In the genomic region with DNA sequence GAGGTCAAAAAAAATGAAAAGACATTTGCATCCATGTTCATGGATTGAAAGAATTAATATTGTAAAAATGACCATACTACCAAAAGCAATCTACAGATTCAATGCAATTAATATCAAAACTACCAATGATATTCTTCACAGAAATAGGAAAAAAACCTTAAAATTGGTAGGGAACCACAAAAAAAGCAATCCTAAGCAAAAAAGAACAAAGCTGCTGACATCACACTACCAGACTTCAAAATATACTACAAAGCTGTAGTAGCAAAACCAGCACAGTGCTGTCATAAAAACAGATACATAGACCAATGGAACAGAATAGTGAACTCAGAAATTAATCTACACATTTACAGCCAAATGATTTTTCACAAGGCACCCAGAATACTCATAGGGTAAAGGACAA, we compare ENCODE assay signal across 33 cellular contexts. TPM values are rescaled to one million over a fixed set of nuclear protein-coding genes. Genes with fewer than 3 reads are reported as not detected.
DNase-seq lines count a peak whose midpoint lies in the region; ATAC-seq, FAIRE-seq and TF ChIP-seq lines count a peak whose summit lies in the region.
"Had no signal": no experiment of that assay in that cellular context is flagged by ENCODE, and none has a peak within 500 bp of the region (broad histone marks: within the 10 kb centered on the region; RNA-seq: fewer than 3 reads in every experiment).

No MANE protein-coding gene starts in this region.

- no peak overlapping the region for H4K8ac ChIP-seq in IMR-90 (ENCODE audit: low read depth in 2 of 2, low read length in 2 of 2)

- H3K4me3 ChIP-seq in HepG2 (replicated peaks in 1 of 3; ENCODE audit: insufficient read depth in 1 of 3, low read depth in 2 of 3, low read length in 3 of 3) (no peak overlapping the region), right lobe of liver (no peak overlapping the region), IMR-90 (ENCODE audit: insufficient read depth, low read depth, low read length) (no peak overlapping the region), K562 (no peak overlapping the region), mammary epithelial cell (replicated peaks in 1 of 3; ENCODE audit: insufficient read depth in 1 of 3, low read depth in 2 of 3, low read length in 3 of 3) (no peak overlapping the region)
- H3K4me3 ChIP-seq: A549; BLaER1; BLaER1 treated with 17β-estradiol and CSF1 and Interleukin-3, amounts not matched to agents 10 nM and 100 nM had no signal

- H2BK15ac ChIP-seq in IMR-90 (ENCODE audit: low read depth, low read length), result no peak overlapping the region

- H3K36me3 ChIP-seq in HepG2 (replicated peaks in 1 of 2; ENCODE audit: control insufficient read depth in 1 of 2, insufficient read depth in 2 of 2, low read length in 2 of 2) (no peaks in the 10 kb centered on the region), right lobe of liver (no peaks in the 10 kb centered on the region), IMR-90 (ENCODE audit: control insufficient read depth, insufficient read depth, low read length) (no peaks in the 10 kb centered on the region), K562 (ENCODE audit: control insufficient read depth, insufficient read depth, low read length) (no peaks in the 10 kb centered on the region), mammary epithelial cell (ENCODE audit: insufficient read depth, low read length) (no peaks in the 10 kb centered on the region)
- H3K36me3 ChIP-seq: BE2C, BLaER1 had no signal

- no peak overlapping the region for H4K91ac ChIP-seq in IMR-90 (ENCODE audit: insufficient read depth, low read depth, low read length)

- no peak overlapping the region for H2BK120ac ChIP-seq in IMR-90 (ENCODE audit: low read depth, low read length)

- H2AFZ ChIP-seq in HepG2 (ENCODE audit: low read length), result no peak overlapping the region
- H2AFZ ChIP-seq in IMR-90 (replicated peaks; ENCODE audit: low read length, poor library complexity), result no peak overlapping the region
- no peak overlapping the region for H2AFZ ChIP-seq in K562 (ENCODE audit: low read depth, low read length)
- no peak overlapping the region for H2AFZ ChIP-seq in mammary epithelial cell (ENCODE audit: low read depth, low read length)

- no peak for DNase-seq in HepG2 (ENCODE audit: low spot score)
- no peak for DNase-seq in right lobe of liver
- no peak for DNase-seq in IMR-90
- DNase-seq in K562 (ENCODE audit: extremely low read depth in 1 of 4, low spot score in 3 of 4), result no peak
- DNase-seq in NCI-H128 (lab: John Stamatoyannopoulos, UW; ENCODE audit: unreplicated experiment), result no peak
- DNase-seq in mammary epithelial cell, result no peak
- DNase-seq: 8988T; ACHN; AML-193; BE2C; C1 segment of cervical spinal cord; Caco-2; Calu3; CD4-positive, alpha-beta memory T cell; CD4-positive, alpha-beta T cell; CD4-positive, CD25-positive, alpha-beta regulatory T cell; CD8-positive, alpha-beta memory T cell; CD8-positive, alpha-beta T cell; COR-L47; DMS 273 treated with DMSO at 0.1 percent for 48 hours; DMS153; DMS53; DMS79; DMS79 treated with DMSO at 0.1 percent for 48 hours; DND-41; EL had no signal

- TF ChIP-seq EP300 in HepG2 (IDR thresholded peaks at IDR 0.05; ENCODE audit: low read depth in 2 of 2, low read length in 2 of 2) (no peak), HepG2 (CRISPR knock-in tag; IDR thresholded peaks at IDR 0.05; ENCODE audit: borderline replicate concordance) (no peak), K562 (IDR thresholded peaks at IDR 0.05; ENCODE audit: low read length) (no peak)

- H3K79me1 ChIP-seq in IMR-90 (ENCODE audit: low read depth in 1 of 2, low read length in 2 of 2), result no peaks in the 10 kb centered on the region; a peak in 1 of 4 replicates

- TF ChIP-seq CTCF in HepG2 (CRISPR knock-in tag; IDR thresholded peaks at IDR 0.05) (no peak), right lobe of liver (IDR thresholded peaks at IDR 0.05) (no peak), IMR-90 (conservative IDR thresholded peaks at IDR 0.05; ENCODE audit: low read depth, low read length) (no peak), K562 (IDR thresholded peaks at IDR 0.05 in 2 of 3, conservative IDR thresholded peaks at IDR 0.05 in 1 of 3; ENCODE audit: insufficient read depth in 2 of 3, low read depth in 1 of 3, low read length in 3 of 3) (no peak), mammary epithelial cell (conservative IDR thresholded peaks at IDR 0.05 in 1 of 2, IDR thresholded peaks at IDR 0.05 in 1 of 2; ENCODE audit: extremely low read depth in 1 of 2, insufficient read depth in 1 of 2, low read depth in 1 of 2, low read length in 2 of 2) (no peak)

- no peak overlapping the region for H3K23ac ChIP-seq in IMR-90 (ENCODE audit: low read depth, low read length)

- TF ChIP-seq RAD21 in HepG2 (CRISPR knock-in tag; IDR thresholded peaks at IDR 0.05), result no peak
- no peak for TF ChIP-seq RAD21 in IMR-90 (IDR thresholded peaks at IDR 0.05; ENCODE audit: low read length)
- TF ChIP-seq RAD21 in K562 (CRISPR knock-in tag; conservative IDR thresholded peaks at IDR 0.05 in 1 of 2, IDR thresholded peaks at IDR 0.05 in 1 of 2), result no peak

- FAIRE-seq in HepG2 (lab: Jason Lieb, UNC) (no peak), K562 (lab: Jason Lieb, UNC) (no peak)
- FAIRE-seq: A204.1, A549, D721Med had no signal

- CTCF ChIA-PET in HepG2 (lab: Yijun Ruan, JAX; ENCODE audit: low intra/inter-chr PET ratio, low total read pairs) (no interaction called here), IMR-90 (lab: Yijun Ruan, JAX) (no interaction called here), K562 (lab: Yijun Ruan, JAX; ENCODE audit: low intra/inter-chr PET ratio) (no interaction called here), mammary epithelial cell (lab: Charles Lee; ENCODE audit: low non-redundant PET) (no interaction called here)

- dilution Hi-C loops in IMR-90 (cut with HindIII; ENCODE audit: low sequenced_read_pairs, unreplicated experiment), result no loop called here
- dilution Hi-C loops in mammary epithelial cell (cut with HindIII; ENCODE audit: low sequenced_read_pairs), result no loop called here

- H3K4me1 ChIP-seq in HepG2 (ENCODE audit: insufficient read depth, low read length) (no peaks in the 10 kb centered on the region), right lobe of liver (no peaks in the 10 kb centered on the region), IMR-90 (ENCODE audit: control insufficient read depth, insufficient read depth, low read length) (no peaks in the 10 kb centered on the region), K562 (replicated peaks in 1 of 2; ENCODE audit: control insufficient read depth in 2 of 2, insufficient read depth in 2 of 2, low read length in 2 of 2) (no peaks in the 10 kb centered on the region), mammary epithelial cell (ENCODE audit: insufficient read depth, low read length) (no peaks in the 10 kb centered on the region)
- H3K4me1 ChIP-seq: A549, BE2C, Caco-2 had no signal

- no peak for TF ChIP-seq POLR2A in HepG2 (IDR thresholded peaks at IDR 0.05; ENCODE audit: insufficient read depth in 1 of 2, low read depth in 2 of 2, low read length in 2 of 2)
- no peak for TF ChIP-seq POLR2A in right lobe of liver (IDR thresholded peaks at IDR 0.05)
- no peak for TF ChIP-seq POLR2A in IMR-90 (IDR thresholded peaks at IDR 0.05; ENCODE audit: low read depth, low read length)
- no peak for TF ChIP-seq POLR2A in K562 (conservative IDR thresholded peaks at IDR 0.05)

- no peak overlapping the region for H2BK5ac ChIP-seq in IMR-90 (ENCODE audit: low read depth, low read length, poor library complexity, severe bottlenecking)

- H3K9ac ChIP-seq in HepG2 (ENCODE audit: insufficient read depth, low read depth, low read length) (no peak overlapping the region), IMR-90 (ENCODE audit: low read depth, low read length) (no peak overlapping the region), K562 (ENCODE audit: insufficient read depth in 1 of 2, low read depth in 2 of 2, low read length in 2 of 2) (no peak overlapping the region), mammary epithelial cell (ENCODE audit: insufficient read depth, low read length) (no peak overlapping the region)
- H3K9ac ChIP-seq: BLaER1; BLaER1 treated with 17β-estradiol and CSF1 and Interleukin-3, amounts not matched to agents 10 nM and 100 nM had no signal

- peaks cover 22% of the 10 kb centered on the region for H3K9me3 ChIP-seq in HepG2 (ENCODE audit: low read length)
- peaks cover 0 to 15% (median 5%) of the 10 kb centered on the region in 4 donors for H3K9me3 ChIP-seq in right lobe of liver
- H3K9me3 ChIP-seq in IMR-90 (ENCODE audit: control insufficient read depth, insufficient read depth, low read length), result 0 out of 2 replicates have a peak, but pooled peaks cover 2% of the 10 kb centered on the region
- no peaks in the 10 kb centered on the region for H3K9me3 ChIP-seq in K562 (replicated peaks; ENCODE audit: control insufficient read depth, insufficient read depth, low read depth, low read length)
- H3K9me3 ChIP-seq in mammary epithelial cell (replicated peaks; ENCODE audit: insufficient read depth, low read length), result peaks cover 6% of the 10 kb centered on the region

- no peak overlapping the region for H4K5ac ChIP-seq in IMR-90 (ENCODE audit: low read depth, low read length)

- no peaks in the 10 kb centered on the region for H3K9me1 ChIP-seq in IMR-90 (ENCODE audit: insufficient read depth, low read length)
- H3K9me1 ChIP-seq in K562 (ENCODE audit: control insufficient read depth, insufficient read depth, low read length), result no peaks in the 10 kb centered on the region

- no peak overlapping the region for H3K56ac ChIP-seq in IMR-90 (ENCODE audit: extremely low read depth, insufficient read depth, low read length)

- intact Hi-C loops in HepG2 (cut with micrococcal nuclease; ENCODE audit: unreplicated experiment) (no loop called here), right lobe of liver (cut with DNase I) (no loop called here), IMR-90 (cut with micrococcal nuclease) (no loop called here), K562 (cut with micrococcal nuclease) (no loop called here), mammary epithelial cell (cut with micrococcal nuclease) (no loop called here)

- no peak overlapping the region for H3K18ac ChIP-seq in IMR-90 (ENCODE audit: low read depth, low read length)

- H2AK9ac ChIP-seq in IMR-90 (replicated peaks; ENCODE audit: low read depth, low read length, poor library complexity), result no peak overlapping the region

- H3K79me2 ChIP-seq in HepG2 (ENCODE audit: insufficient read depth, low read length) (no peaks in the 10 kb centered on the region), K562 (ENCODE audit: control insufficient read depth, insufficient read depth, low read length) (no peaks in the 10 kb centered on the region), mammary epithelial cell (ENCODE audit: insufficient read depth, low read length) (no peaks in the 10 kb centered on the region)

- no peak overlapping the region for H2BK20ac ChIP-seq in IMR-90 (ENCODE audit: low read depth, low read length)

- no peak for ATAC-seq in HepG2
- no peak for ATAC-seq in right lobe of liver
- ATAC-seq in IMR-90 (ENCODE audit: low read depth), result no peak
- no peak for ATAC-seq in K562
- ATAC-seq: A549; CD8-positive, alpha-beta T cell had no signal

- BruUV-seq in HepG2 (replicated peaks; lab: Mats Ljungman, UMichigan), result no TSS peak
- no TSS peak for BruUV-seq in IMR-90 (replicated peaks; lab: Mats Ljungman, UMichigan)
- BruUV-seq in K562 (replicated peaks; lab: Mats Ljungman, UMichigan), result no TSS peak
- BruUV-seq in mammary epithelial cell (replicated peaks; lab: Mats Ljungman, UMichigan), result no TSS peak

- H3K27me3 ChIP-seq in HepG2 (ENCODE audit: control insufficient read depth in 1 of 2, insufficient read depth in 2 of 2, low read length in 2 of 2), result no peaks in the 10 kb centered on the region
- H3K27me3 ChIP-seq in right lobe of liver, result no peaks in the 10 kb centered on the region
- no peaks in the 10 kb centered on the region for H3K27me3 ChIP-seq in IMR-90 (ENCODE audit: control insufficient read depth, insufficient read depth, low read length)
- H3K27me3 ChIP-seq in K562 (ENCODE audit: control insufficient read depth in 2 of 2, insufficient read depth in 2 of 2, low read length in 2 of 2), result no peaks in the 10 kb centered on the region
- no peaks in the 10 kb centered on the region for H3K27me3 ChIP-seq in mammary epithelial cell (ENCODE audit: insufficient read depth, low read length)
- H3K27me3 ChIP-seq: BE2C; BLaER1; BLaER1 treated with 17β-estradiol and CSF1 and Interleukin-3, amounts not matched to agents 10 nM and 100 nM had no signal

- in situ Hi-C loops in HepG2 (cut with HindIII; ENCODE audit: extremely low pct_ligation_motif_present, low pct_unique_long_range_greater_than_20kb) (no loop called here), IMR-90 (cut with MboI; ENCODE audit: low sequenced_read_pairs) (no loop called here), K562 (cut with MboI) (no loop called here), mammary epithelial cell (cut with MboI; ENCODE audit: low sequenced_read_pairs in 2 of 2) (no loop called here)

- H3K4me2 ChIP-seq in HepG2 (ENCODE audit: low read depth, low read length) (no peak overlapping the region), IMR-90 (ENCODE audit: low read depth, low read length) (no peak overlapping the region), K562 (ENCODE audit: insufficient read depth, low read length) (no peak overlapping the region), mammary epithelial cell (ENCODE audit: insufficient read depth, low read depth, low read length) (no peak overlapping the region)
- H3K4me2 ChIP-seq: A549; BLaER1; BLaER1 treated with 17β-estradiol and CSF1 and Interleukin-3, amounts not matched to agents 10 nM and 100 nM had no signal

- no peak overlapping the region for H3K4ac ChIP-seq in IMR-90 (ENCODE audit: low read depth, low read length)

- no peak overlapping the region for H2AK5ac ChIP-seq in IMR-90 (ENCODE audit: low read depth, low read length)

- no peak overlapping the region for H3K14ac ChIP-seq in IMR-90 (replicated peaks; ENCODE audit: low read depth, low read length)

- POLR2A ChIA-PET in HepG2 (lab: Yijun Ruan, JAX), result no interaction called here
- POLR2A ChIA-PET in IMR-90 (lab: Charles Lee; ENCODE audit: unreplicated experiment), result no interaction called here
- POLR2A ChIA-PET in K562 (lab: Yijun Ruan, JAX), result no interaction called here

- H4K20me1 ChIP-seq in HepG2 (ENCODE audit: insufficient read depth, low read length) (no peaks in the 10 kb centered on the region), IMR-90 (ENCODE audit: insufficient read depth, low read length) (no peaks in the 10 kb centered on the region), K562 (replicated peaks; ENCODE audit: control insufficient read depth, insufficient read depth, low read length) (no peaks in the 10 kb centered on the region), mammary epithelial cell (ENCODE audit: insufficient read depth, low read length) (no peaks in the 10 kb centered on the region)
- H4K20me1 ChIP-seq: BLaER1; BLaER1 treated with 17β-estradiol and CSF1 and Interleukin-3, amounts not matched to agents 10 nM and 100 nM had no signal

- H3K27ac ChIP-seq in HepG2 (ENCODE audit: extremely low read length, insufficient read depth, low read length) (no peak overlapping the region), right lobe of liver (no peak overlapping the region), IMR-90 (ENCODE audit: insufficient read depth, low read length) (no peak overlapping the region), K562 (ENCODE audit: extremely low read depth, low read depth, low read length) (no peak overlapping the region), mammary epithelial cell (ENCODE audit: insufficient read depth, low read depth, low read length) (no peak overlapping the region)
- H3K27ac ChIP-seq: 22Rv1; A549; BLaER1; BLaER1 treated with 17β-estradiol and CSF1 and Interleukin-3, amounts not matched to agents 10 nM and 100 nM; C4-2B had no signal

RNA-seq across cellular contexts. Expression of a gene that starts 34.3 kb away (rescaled TPM):
- total RNA-seq in HepG2 (2016; rRNA removed; fragmentation: Illumina TruSeq; extraction: Trizol) (2.3 and 3.8 TPM in 2 replicates), right lobe of liver (10 to 100 TPM in 1 of 6 experiments, 1 to 10 TPM in 5; 4.5 to 10.5 (median 5.1) TPM), IMR-90 (2012; rRNA removed) (74.4 and 83.0 TPM in 2 replicates), K562 (2014; rRNA removed) (0.08 TPM in 1 of 2 replicates, not detected in the other), K562 (2014; rRNA removed; fragmentation: Illumina TruSeq; extraction: Trizol) (not detected in 2 replicates), K562 (2015; rRNA removed; fragmentation: Illumina TruSeq; extraction: Trizol) (not detected in 2 replicates), K562 (2021) (0.31 and 0.38 TPM in 2 replicates), mammary epithelial cell (10 to 100 TPM; 22.3 to 24.8 TPM)
- total RNA-seq in HepG2 (2016; cell fraction: cytosol; rRNA removed; fragmentation: Illumina TruSeq; extraction: Trizol; ENCODE audit: low read depth), result 0.71 and 1.1 TPM in 2 replicates
- total RNA-seq in HepG2 (2016; cell fraction: insoluble cytoplasmic fraction; rRNA removed; fragmentation: Illumina TruSeq; extraction: Trizol), result 2.2 and 3.7 TPM in 2 replicates
- 2.7 and 3.1 TPM in 2 replicates for total RNA-seq in HepG2 (2016; cell fraction: membrane; rRNA removed; fragmentation: Illumina TruSeq; extraction: Trizol)
- 9.8 and 10.0 TPM in 2 replicates for total RNA-seq in HepG2 (2016; cell fraction: nucleus; rRNA removed; fragmentation: Illumina TruSeq; extraction: Trizol)
- polyA plus RNA-seq in HepG2 (2011; rRNA removed) (3.0 and 3.1 TPM in 2 replicates), IMR-90 (2012; rRNA removed) (128 and 129 TPM in 2 replicates), K562 (2011; rRNA removed) (not detected in 2 replicates), K562 (2014; fragmentation: Illumina TruSeq; extraction: Trizol) (not detected in 2 replicates), K562 (2014; fragmentation: Nextera tagmentation; extraction: Ambion mirVana) (not detected), K562 (2014; rRNA removed) (0.03 TPM in 1 of 2 replicates, not detected in the other), mammary epithelial cell (11.1 TPM)
- polyA plus RNA-seq in HepG2 (2011; cell fraction: cytosol; rRNA removed), result 1.9 and 2.8 TPM in 2 replicates
- 6.0 and 6.6 TPM in 2 replicates for polyA plus RNA-seq in HepG2 (2011; cell fraction: nucleus; rRNA removed)
- 2.8 and 3.5 TPM in 2 replicates for polyA plus RNA-seq in HepG2 (2012)
- 0.46 and 0.47 TPM in 2 replicates for polyA plus RNA-seq in HepG2 (2016; cell fraction: cytosol; fragmentation: Illumina TruSeq; extraction: Trizol; ENCODE audit: low read depth)
- 2.9 and 3.2 TPM in 2 replicates for polyA plus RNA-seq in HepG2 (2016; cell fraction: insoluble cytoplasmic fraction; fragmentation: Illumina TruSeq; extraction: Trizol; ENCODE audit: low read depth)
- 1.5 and 1.8 TPM in 2 replicates for polyA plus RNA-seq in HepG2 (2016; cell fraction: membrane; fragmentation: Illumina TruSeq; extraction: Trizol; ENCODE audit: low read depth)
- 6.7 TPM in 2 replicates for polyA plus RNA-seq in HepG2 (2016; cell fraction: nucleus; fragmentation: Illumina TruSeq; extraction: Trizol; ENCODE audit: insufficient read depth, low read depth)
- 14.2 and 28.8 TPM in 2 replicates for polyA minus RNA-seq in HepG2 (2011; rRNA and poly(A)+ RNA removed; ENCODE audit: low replicate concordance)
- 3.5 and 4.2 TPM in 2 replicates for polyA minus RNA-seq in HepG2 (2011; cell fraction: cytosol; rRNA and poly(A)+ RNA removed)
- 15.4 and 15.5 TPM in 2 replicates for polyA minus RNA-seq in HepG2 (2011; cell fraction: nucleus; rRNA and poly(A)+ RNA removed)
- 104 and 165 TPM in 2 replicates for polyA plus RNA-seq in IMR-90 (2012; cell fraction: cytosol; rRNA removed)
- 301 and 527 TPM in 2 replicates for polyA plus RNA-seq in IMR-90 (2012; cell fraction: nucleus; rRNA removed; ENCODE audit: low replicate concordance)
- not detected in 2 replicates for total RNA-seq in K562 (2011; cell fraction: chromatin; rRNA removed; ENCODE audit: low replicate concordance)
- total RNA-seq in K562 (2011; cell fraction: nucleolus; rRNA removed), result not detected in 2 replicates
- not detected in 2 replicates for total RNA-seq in K562 (2011; cell fraction: nucleoplasm; rRNA removed)
- polyA plus RNA-seq in K562 (2011; cell fraction: cytosol; rRNA removed), result not detected in 2 replicates
- 0.10 TPM in 1 of 2 replicates, not detected in the other for polyA plus RNA-seq in K562 (2011; cell fraction: nucleus; rRNA removed)
- 0.11 TPM in 1 of 2 replicates, not detected in the other for polyA plus RNA-seq in K562 (2012)
- polyA minus RNA-seq in K562 (2011; rRNA and poly(A)+ RNA removed), result not detected in 2 replicates
- polyA minus RNA-seq in K562 (2011; cell fraction: cytosol; rRNA and poly(A)+ RNA removed), result not detected in 2 replicates
- 0.13 TPM in 1 of 2 replicates, not detected in the other for polyA minus RNA-seq in K562 (2011; cell fraction: nucleus; rRNA and poly(A)+ RNA removed)
- polyA minus RNA-seq in mammary epithelial cell, result 25.6 TPM
